ENCODE assay signal across 23 cellular contexts in the genomic region with DNA sequence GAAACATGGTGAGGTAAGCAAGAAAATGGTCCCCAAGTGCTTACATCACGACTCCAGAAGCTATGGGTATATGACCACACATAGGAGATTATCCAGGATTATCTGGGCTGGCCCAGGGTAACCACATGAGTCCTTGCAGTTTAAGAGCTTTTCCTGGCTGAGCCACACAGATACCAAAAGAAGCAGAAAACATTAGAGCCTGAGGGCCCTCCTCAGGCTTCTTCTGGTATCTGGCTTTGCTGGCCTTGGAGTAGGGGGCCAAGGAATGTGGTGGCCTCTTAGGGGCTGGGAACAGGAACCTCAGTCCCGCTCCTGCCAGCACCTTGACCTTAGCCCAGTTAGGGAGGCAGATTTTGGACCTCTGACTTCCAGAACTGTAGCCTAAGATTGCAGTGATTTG.
"Had no signal": no experiment of that assay in that cellular context is flagged by ENCODE, and none has a peak within 500 bp of the region (broad histone marks: within the 10 kb centered on the region; RNA-seq: fewer than 3 reads in every experiment).

No MANE protein-coding gene starts in this region.

- H3K27me3 Mint-ChIP-seq: activated naive CD4-positive, alpha-beta T cell treated with anti-CD3 and anti-CD28 coated beads, Interleukin-2, amount 10 ng/mL, durations not matched to agents 7 days and 5 days; activated naive CD8-positive, alpha-beta T cell treated with anti-CD3 and anti-CD28 coated beads, Interleukin-2, amount 50 U/mL, for 24 hours; central memory CD8-positive, alpha-beta T cell; stimulated activated naive CD8-positive, alpha-beta T cell treated with anti-CD3 and anti-CD28 coated beads, Interleukin-15, Interleukin-2, amounts not matched to agents 100 ng/mL and 50 ng/mL, for 24 hours had no signal

- H3K4me1 ChIP-seq: ascending aorta, gastrocnemius medialis, heart left ventricle, tibial nerve, uterus had no signal

- H3K27ac Mint-ChIP-seq: activated naive CD4-positive, alpha-beta T cell treated with anti-CD3 and anti-CD28 coated beads, Interleukin-2, amount 10 ng/mL, durations not matched to agents 7 days and 5 days; activated naive CD8-positive, alpha-beta T cell treated with anti-CD3 and anti-CD28 coated beads, Interleukin-2, amount 50 U/mL, for 24 hours; mesothelial cell of epicardium; nephron progenitor cell; stimulated activated naive CD8-positive, alpha-beta T cell treated with anti-CD3 and anti-CD28 coated beads, Interleukin-15, Interleukin-2, amounts not matched to agents 100 ng/mL and 50 ng/mL, for 24 hours; T-helper 2 cell treated with Interferon-gamma antibody and Interleukin-4, amounts not matched to agents 5 μg/mL and 100 μg/mL, for 36 hours had no signal

- H3K4me3 ChIP-seq: ascending aorta, coronary artery, gastrocnemius medialis, heart left ventricle, lung, skin epidermis, tibial nerve, uterus had no signal

- ATAC-seq: activated CD4-positive, CD25-positive, alpha-beta regulatory T cell treated with anti-CD3 and anti-CD28 coated beads, Interleukin-2, amount 50 U/mL, for 24 hours; activated naive CD8-positive, alpha-beta T cell treated with anti-CD3 and anti-CD28 coated beads, Interleukin-2, amount 50 U/mL, for 24 hours; gastrocnemius medialis; heart left ventricle; left colon; right cardiac atrium had no signal

- H3K4me1 Mint-ChIP-seq: activated naive CD4-positive, alpha-beta T cell treated with anti-CD3 and anti-CD28 coated beads, Interleukin-2, amount 10 ng/mL, durations not matched to agents 7 days and 5 days; activated naive CD8-positive, alpha-beta T cell treated with anti-CD3 and anti-CD28 coated beads, Interleukin-2, amount 50 U/mL, for 24 hours; central memory CD8-positive, alpha-beta T cell; mesothelial cell of epicardium; nephron progenitor cell had no signal

- H3K27ac ChIP-seq: ascending aorta, coronary artery, gastrocnemius medialis, heart left ventricle, skin epidermis, tibial nerve, uterus had no signal

- H3K4me3 Mint-ChIP-seq: activated naive CD4-positive, alpha-beta T cell treated with anti-CD3 and anti-CD28 coated beads, Interleukin-2, amount 10 ng/mL, durations not matched to agents 7 days and 5 days; activated naive CD8-positive, alpha-beta T cell treated with anti-CD3 and anti-CD28 coated beads, Interleukin-2, amount 50 U/mL, for 24 hours; central memory CD8-positive, alpha-beta T cell; mesothelial cell of epicardium; nephron progenitor cell; stimulated activated naive CD8-positive, alpha-beta T cell treated with anti-CD3 and anti-CD28 coated beads, Interleukin-15, Interleukin-2, amounts not matched to agents 100 ng/mL and 50 ng/mL, for 24 hours; T-helper 2 cell treated with Interferon-gamma antibody and Interleukin-4, amounts not matched to agents 5 μg/mL and 100 μg/mL, for 36 hours had no signal

- H3K9me3 ChIP-seq: gastrocnemius medialis had no signal

- DNase-seq: activated CD4-positive, alpha-beta T cell treated with anti-CD3 and anti-CD28 coated beads, Interleukin-2, amount 50 U/mL, for 1 hour; activated CD8-positive, alpha-beta memory T cell treated with anti-CD3 and anti-CD28 coated beads, Interleukin-2, amount 50 U/mL, for 4 hours; activated effector memory CD4-positive, alpha-beta T cell treated with Interleukin-2 at 50 U/mL for 16 hours; activated naive CD4-positive, alpha-beta T cell treated with anti-CD3 and anti-CD28 coated beads, Interleukin-2, amount 10 ng/mL, durations not matched to agents 7 days and 5 days; activated naive CD8-positive, alpha-beta T cell treated with anti-CD3 and anti-CD28 coated beads, Interleukin-2, amount 50 U/mL, for 24 hours; activated T-cell treated with anti-CD3 and anti-CD28 coated beads, Interleukin-2, amount 50 U/mL, for 48 hours; gastrocnemius medialis; heart left ventricle; left colon; nephron progenitor cell; occipital lobe; right cardiac atrium; uterus had no signal

- H3K27me3 ChIP-seq: ascending aorta, gastrocnemius medialis, heart left ventricle, tibial nerve, uterus had no signal

- H3K36me3 Mint-ChIP-seq: activated naive CD4-positive, alpha-beta T cell treated with anti-CD3 and anti-CD28 coated beads, Interleukin-2, amount 10 ng/mL, durations not matched to agents 7 days and 5 days had no signal

- H3K9me3 Mint-ChIP-seq: T-helper 2 cell treated with Interferon-gamma antibody and Interleukin-4, amounts not matched to agents 5 μg/mL and 100 μg/mL, for 36 hours had no signal

- H3K36me3 ChIP-seq: ascending aorta, gastrocnemius medialis, heart left ventricle, tibial nerve, uterus had no signal
